ENCODE assay signal across 20 cellular contexts in genomic region chr10:10526846-10527245, GRCh38.
"Had no signal": no experiment of that assay in that cellular context is flagged by ENCODE, and none has a peak within 500 bp of the region (broad histone marks: within the 10 kb centered on the region; RNA-seq: fewer than 3 reads in every experiment).

No MANE protein-coding gene starts in this region.

- FAIRE-seq: HTR-8/SVneo, RCC 7860 had no signal

- H3K9me3 ChIP-seq: SK-N-SH had no signal

- DNase-seq: KBM-7, NCI-H1092, NCI-H1105 treated with DMSO at 0.1 percent for 48 hours, NCI-H1417 treated with DMSO at 0.1 percent for 48 hours, NCI-H1694 treated with DMSO at 0.1 percent for 48 hours, NCI-H1930, NCI-H2081, NCI-H2107, NCI-H2227 treated with DMSO at 0.1 percent for 48 hours, NCI-H524, NCI-H69, NCI-H774, Right ventricle myocardium superior, RPMI8226, SIG-M5, SK-N-SH, SW 1271 had no signal

- H3K27ac ChIP-seq: HL-60 had no signal

- H3K9ac ChIP-seq: SK-N-SH had no signal

- H3K4me2 ChIP-seq: SK-N-SH had no signal
